1 cellular context compared by ENCODE assay signal in the genomic region with DNA sequence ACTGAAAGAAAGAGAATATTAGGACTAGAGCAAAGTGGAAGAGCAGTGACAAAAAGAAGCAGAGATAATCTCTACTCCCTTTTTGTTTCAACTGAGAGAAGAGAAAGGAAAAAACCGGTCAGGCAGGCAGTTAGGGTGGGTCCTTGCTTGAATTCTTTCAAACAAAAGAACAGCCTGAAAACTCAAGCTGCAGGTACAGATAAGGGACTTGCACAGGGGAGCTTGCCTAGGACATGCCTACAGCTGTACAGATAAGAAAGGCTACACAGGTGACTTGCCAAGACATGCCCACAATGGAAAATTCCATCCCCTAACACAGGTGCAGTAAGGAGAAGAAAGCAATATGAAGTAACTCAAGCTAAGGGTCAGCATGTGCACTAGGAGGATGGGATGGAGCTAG.
TF ChIP-seq lines count a peak whose summit lies in the region.

No MANE protein-coding gene starts in this region.

TF ChIP-seq in GM12878, 131 proteins besides CTCF, POLR2A, EP300 and RAD21 (continued from another document):
- TF ChIP-seq BCLAF1 (IDR thresholded peaks at IDR 0.05) (no peak), IRF4 (IDR thresholded peaks at IDR 0.05; ENCODE audit: low read depth, low read length) (no peak), GABPA (IDR thresholded peaks at IDR 0.05; ENCODE audit: low read depth) (no peak), ETV6 (conservative IDR thresholded peaks at IDR 0.05 in 1 of 2, IDR thresholded peaks at IDR 0.05 in 1 of 2; ENCODE audit: borderline replicate concordance in 1 of 2, low read depth in 1 of 2) (no peak), REST (IDR thresholded peaks at IDR 0.05; ENCODE audit: low read depth, low read length) (no peak), SUPT20H (IDR thresholded peaks at IDR 0.05; ENCODE audit: borderline replicate concordance, control insufficient read depth, low read depth, low read length) (no peak)
